ENCODE assay signal across 11 cellular contexts in genomic region chr7:55021053-55021452, GRCh38. TPM values are rescaled to one million over a fixed set of nuclear protein-coding genes. Genes with fewer than 3 reads are reported as not detected.
DNase-seq lines count a peak whose midpoint lies in the region; ATAC-seq and TF ChIP-seq lines count a peak whose summit lies in the region.
"Had no signal": no experiment of that assay in that cellular context is flagged by ENCODE, and none has a peak within 500 bp of the region (broad histone marks: within the 10 kb centered on the region; RNA-seq: fewer than 3 reads in every experiment).

No MANE protein-coding gene starts in this region.

- H3K9me2 ChIP-seq in PC-9 (ENCODE audit: insufficient read depth): no peaks in the 10 kb centered on the region

- peak overlapping the region; percentile 10; the same call in 1 of the 2 replicates for H2AFZ ChIP-seq in PC-9

- TF ChIP-seq CTCF in PC-9 (conservative IDR thresholded peaks at IDR 0.05) (no peak; the same call in 1 of the 2 replicates), chondrocyte (IDR thresholded peaks at IDR 0.05) (no peak), mesothelial cell of epicardium (IDR thresholded peaks at IDR 0.05; ENCODE audit: unreplicated experiment) (no peak), thyroid gland (IDR thresholded peaks at IDR 0.05) (no peak), WERI-Rb-1 (IDR thresholded peaks at IDR 0.05; ENCODE audit: low read depth, low read length) (no peak)

- H4K20me1 ChIP-seq in PC-9 (ENCODE audit: insufficient read depth): peaks cover 28% of the 10 kb centered on the region

- H3K27me3 ChIP-seq in PC-9 (ENCODE audit: insufficient read depth, low read depth) (no peaks in the 10 kb centered on the region), thyroid gland (no peaks in the 10 kb centered on the region), WERI-Rb-1 (ENCODE audit: insufficient read depth, low read depth, severe bottlenecking) (peaks cover 42% of the 10 kb centered on the region)

- no peak overlapping the region for H3K27ac Mint-ChIP-seq in chondrocyte (ENCODE audit: unreplicated experiment)
- H3K27ac Mint-ChIP-seq in mesothelial cell of epicardium: no peak overlapping the region

- H3K4me1 ChIP-seq in PC-9 (replicated peaks; ENCODE audit: insufficient read depth) (peaks cover 62% of the 10 kb centered on the region), thyroid gland (peaks cover 47 to 55% of the 10 kb centered on the region in 2 donors)

- H3K4me2 ChIP-seq in PC-9: peak overlapping the region; percentile 85

- H3K4me3 Mint-ChIP-seq in chondrocyte (ENCODE audit: unreplicated experiment) (peak overlapping the region; percentile 70), mesothelial cell of epicardium (peak overlapping the region; percentile 66)
- H3K4me3 Mint-ChIP-seq: activated T-cell treated with anti-CD3 and anti-CD28 coated beads, Interleukin-2, amount 50 U/mL, for 4 hours had no signal

- peak; percentile 45 to 49 for DNase-seq in PC-9
- DNase-seq in chondrocyte (ENCODE audit: low spot score): no peak
- no peak for DNase-seq in mesothelial cell of epicardium (ENCODE audit: low spot score in 2 of 2, unreplicated experiment in 2 of 2)
- no peak for DNase-seq in thyroid gland
- DNase-seq in EL: no peak
- DNase-seq in WERI-Rb-1: no peak
- DNase-seq: activated T-cell treated with anti-CD3 and anti-CD28 coated beads, Interleukin-2, amount 50 U/mL, for 4 hours; NCI-H187 treated with DMSO at 0.1 percent for 48 hours; OCI-M1; stimulated activated CD4-positive, alpha-beta T cell treated with anti-CD3 and anti-CD28 coated beads, Interleukin-2, amount 100 ng/mL, for 48 hours had no signal

- H3K36me3 ChIP-seq in PC-9 (ENCODE audit: low read depth) (peaks cover 38% of the 10 kb centered on the region), thyroid gland (no peaks in the 10 kb centered on the region), WERI-Rb-1 (no peaks in the 10 kb centered on the region)

- intact Hi-C loops in PC-9 (cut with micrococcal nuclease; ENCODE audit: unreplicated experiment): loop anchor here (2.0 kb wide), 4 partner anchors 66 to 234 kb away; no protein-coding TSS in a partner anchor
- intact Hi-C loops in thyroid gland (cut with DNase I): no loop called here

- H3K79me2 ChIP-seq in PC-9 (ENCODE audit: low read depth): peaks cover 84% of the 10 kb centered on the region

- H3K4me1 Mint-ChIP-seq in chondrocyte (ENCODE audit: low read depth): peaks cover 49% of the 10 kb centered on the region
- H3K4me1 Mint-ChIP-seq in mesothelial cell of epicardium: no peaks in the 10 kb centered on the region

- POLR2A ChIA-PET in PC-9 (lab: Charles Lee; ENCODE audit: unreplicated experiment): interaction anchor here (0.6 to 1.0 kb wide), 9 partner anchors 32 to 532 kb away, joined by 3 to 17 read pairs (median 4); no protein-coding TSS in a partner anchor

- no peak for TF ChIP-seq POLR2A in thyroid gland (IDR thresholded peaks at IDR 0.05)

- peaks cover 28% of the 10 kb centered on the region for H3F3A ChIP-seq in PC-9 (ENCODE audit: insufficient read depth, low read depth)

- no peak for ATAC-seq in HG03457 (IDR thresholded peaks at IDR 0.05; ENCODE audit: unreplicated experiment)
- ATAC-seq: activated T-cell treated with anti-CD3 and anti-CD28 coated beads, Interleukin-2, amount 50 U/mL, for 4 hours had no signal

- H3K4me3 ChIP-seq in PC-9 (peak overlapping the region; percentile 79), thyroid gland (replicated peaks in 1 of 3) (peak overlapping the region in 1 of 3 donors; percentile 89), WERI-Rb-1 (ENCODE audit: low read depth, low read length) (no peak overlapping the region)

- H3K27ac ChIP-seq in PC-9 (peak overlapping the region; percentile 68), thyroid gland (peak overlapping the region; percentile 70 to 97 (median 96)), WERI-Rb-1 (no peak overlapping the region)

- H3K27me3 Mint-ChIP-seq in chondrocyte (ENCODE audit: low read depth): no peaks in the 10 kb centered on the region
- H3K27me3 Mint-ChIP-seq in mesothelial cell of epicardium (ENCODE audit: low read depth): peaks cover 39% of the 10 kb centered on the region

- H3K9me3 ChIP-seq in PC-9 (ENCODE audit: insufficient read depth, low read depth) (no peaks in the 10 kb centered on the region), thyroid gland (no peaks in the 10 kb centered on the region), WERI-Rb-1 (ENCODE audit: severe bottlenecking) (no peaks in the 10 kb centered on the region)

- H3K9me3 Mint-ChIP-seq in chondrocyte (ENCODE audit: low read depth): no peaks in the 10 kb centered on the region
- no peaks in the 10 kb centered on the region for H3K9me3 Mint-ChIP-seq in mesothelial cell of epicardium
- H3K9me3 Mint-ChIP-seq: activated T-cell treated with anti-CD3 and anti-CD28 coated beads, Interleukin-2, amount 50 U/mL, for 4 hours had no signal

- 91 to 97% methylated on average over 9 of the region's 9 CpGs for WGBS in thyroid gland, 2 donors

- CTCF ChIA-PET in PC-9 (lab: Charles Lee): interaction anchor here (0.7 to 1.4 kb wide), 3 partner anchors 23 to 90 kb away, joined by 3 to 6 read pairs (median 3); no protein-coding TSS in a partner anchor

- BruUV-seq in PC-9 (replicated peaks; lab: Mats Ljungman, UMichigan): TSS peak; percentile 15

- H3K36me3 Mint-ChIP-seq in chondrocyte (ENCODE audit: low read depth) (peaks cover 2% of the 10 kb centered on the region), mesothelial cell of epicardium (no peaks in the 10 kb centered on the region)

RNA-seq across cellular contexts. Expression of gene EGFR, which starts 2.2 kb away (rescaled TPM):
- total RNA-seq in PC-9 (2021) (324 and 342 TPM in 2 replicates), chondrocyte (13.6 to 27.4 TPM (median 25.5 TPM) in 3 replicates), mesothelial cell of epicardium (16.3 to 19.4 TPM (median 18.6 TPM) in 3 replicates), thyroid gland (10 to 100 TPM; 57.5 to 96.2 (median 84.7) TPM)

Comparison
In these comparisons a context has a peak if more than half of its experiments do, and no peak if none do; other contexts are left out.
1. DNase-seq: peak in PC-9 (2 of 2); none in chondrocyte (single experiment), mesothelial cell of epicardium (0 of 2), thyroid gland (0 of 2), EL (single experiment) and WERI-Rb-1 (single experiment).